Comparison of ENCODE assay signal across 9 cellular contexts in the genomic region with DNA sequence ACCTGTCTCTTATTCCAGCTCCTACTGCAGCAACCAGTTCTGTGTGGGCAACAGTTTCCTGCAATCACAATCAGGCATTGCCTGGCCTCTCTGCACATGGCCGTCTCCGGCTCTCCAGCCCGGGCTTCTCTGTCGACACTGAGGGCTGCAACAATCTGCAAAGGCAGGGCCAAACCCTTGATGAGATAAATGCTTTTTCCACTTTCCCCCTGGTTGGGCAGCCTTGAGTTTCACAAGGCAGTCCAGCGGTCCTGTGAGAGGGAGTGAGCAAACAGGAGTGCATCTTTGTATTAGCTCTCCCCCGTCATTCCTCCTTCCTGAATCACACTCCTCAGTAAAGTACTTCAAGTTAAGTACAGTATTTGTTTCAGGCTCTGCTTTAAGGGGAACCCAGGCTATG. TPM values are rescaled to one million over a fixed set of nuclear protein-coding genes. Genes with fewer than 3 reads are reported as not detected.
A peak's percentile ranks its signal among the peaks of the same experiment; 100 is the strongest.
DNase-seq lines count a peak whose midpoint lies in the region; ATAC-seq and TF ChIP-seq lines count a peak whose summit lies in the region.
"Had no signal": no experiment of that assay in that cellular context is flagged by ENCODE, and none has a peak within 500 bp of the region (broad histone marks: within the 10 kb centered on the region; RNA-seq: fewer than 3 reads in every experiment).

No MANE protein-coding gene starts in this region.

- H3K4me3 ChIP-seq in AG04449 (ENCODE audit: low read depth, low read length) (peak overlapping the region; percentile 10; the same call in 1 of the 2 replicates), brain microvascular endothelial cell (ENCODE audit: low read depth, low read length) (no peak overlapping the region), lung (no peak overlapping the region), Karpas-422 (ENCODE audit: low read length) (no peak overlapping the region)

- H3K27ac ChIP-seq in brain microvascular endothelial cell, result no peak overlapping the region
- H3K27ac ChIP-seq in lung (ENCODE audit: low read depth in 1 of 2, low read length in 1 of 2), result no peak overlapping the region
- H3K27ac ChIP-seq in Karpas-422 (ENCODE audit: low read length), result no peak overlapping the region

- peak overlapping the region; percentile 83 for H3K4me3 Mint-ChIP-seq in HFFc6
- H3K4me3 Mint-ChIP-seq: CD8-positive, alpha-beta memory T cell had no signal

- no peak overlapping the region for H3K9ac ChIP-seq in Karpas-422 (ENCODE audit: low read length)

- no peaks in the 10 kb centered on the region for H3K9me3 Mint-ChIP-seq in HFFc6
- H3K9me3 Mint-ChIP-seq: CD8-positive, alpha-beta memory T cell had no signal

- CTCF ChIA-PET in AG04449 (lab: Yijun Ruan, JAX), result interaction anchor here (0.9 to 1.1 kb wide), 3 partner anchors 9 to 49 kb away, joined by 3 read pairs; no protein-coding TSS in a partner anchor

- no peaks in the 10 kb centered on the region for H3K9me2 ChIP-seq in Karpas-422 (replicated peaks; ENCODE audit: insufficient read depth, low read length)

- WGBS in lung, 2 donors, result 45 to 66% methylated on average over 6 of the region's 6 CpGs

- H3K36me3 ChIP-seq in brain microvascular endothelial cell (replicated peaks) (no peaks in the 10 kb centered on the region), lung (ENCODE audit: control insufficient read depth in 2 of 2, insufficient read depth in 2 of 2, low read length in 2 of 2) (no peaks in the 10 kb centered on the region), Karpas-422 (ENCODE audit: insufficient read depth, low read length) (no peaks in the 10 kb centered on the region)

- no peak overlapping the region for H2AFZ ChIP-seq in Karpas-422 (ENCODE audit: low read length)

- H3K36me3 Mint-ChIP-seq in HFFc6 (ENCODE audit: low read depth), result no peaks in the 10 kb centered on the region
- H3K36me3 Mint-ChIP-seq: CD8-positive, alpha-beta memory T cell had no signal

- H3K4me2 ChIP-seq in Karpas-422 (ENCODE audit: low read depth, low read length, poor library complexity, severe bottlenecking), result no peak overlapping the region

- H3K27ac Mint-ChIP-seq in HFFc6, result peak overlapping the region; percentile 85
- H3K27ac Mint-ChIP-seq: CD8-positive, alpha-beta memory T cell had no signal

- H3K27me3 Mint-ChIP-seq in HFFc6 (ENCODE audit: insufficient read depth), result no peaks in the 10 kb centered on the region; the same call in 1 of the 2 replicates

- no peaks in the 10 kb centered on the region for H3K79me2 ChIP-seq in Karpas-422 (ENCODE audit: low read length)

- no peaks in the 10 kb centered on the region for H3K9me3 ChIP-seq in lung (ENCODE audit: control insufficient read depth in 2 of 2, insufficient read depth in 1 of 2, low read length in 1 of 2)
- no peaks in the 10 kb centered on the region for H3K9me3 ChIP-seq in Karpas-422 (ENCODE audit: low read length)

- peak; percentile 70 for DNase-seq in AG04449 (ENCODE audit: low read depth, low spot score)
- DNase-seq in HFFc6, result peak; percentile 80
- DNase-seq in brain microvascular endothelial cell, result peak; percentile 76
- peak; percentile 57 for DNase-seq in lung (ENCODE audit: low spot score)
- DNase-seq in Karpas-422, result no peak
- DNase-seq in OCI-M2 (lab: John Stamatoyannopoulos, UW; ENCODE audit: unreplicated experiment), result no peak
- DNase-seq: CD8-positive, alpha-beta memory T cell had no signal

- H3K4me1 ChIP-seq in lung (ENCODE audit: control insufficient read depth in 2 of 2, insufficient read depth in 2 of 2, low read length in 2 of 2), result no peaks in the 10 kb centered on the region
- H3K4me1 ChIP-seq in Karpas-422 (ENCODE audit: low read length), result no peaks in the 10 kb centered on the region

- H3K27me3 ChIP-seq in brain microvascular endothelial cell (replicated peaks), result no peaks in the 10 kb centered on the region
- no peaks in the 10 kb centered on the region for H3K27me3 ChIP-seq in lung (ENCODE audit: control insufficient read depth, insufficient read depth)
- H3K27me3 ChIP-seq in Karpas-422 (ENCODE audit: low read length), result no peaks in the 10 kb centered on the region

- peak; percentile 86 for ATAC-seq in lung (ENCODE audit: insufficient read depth, low FRiP score)
- ATAC-seq in HG03039 (IDR thresholded peaks at IDR 0.05; ENCODE audit: unreplicated experiment), result no peak
- ATAC-seq in HG02759 (IDR thresholded peaks at IDR 0.05; ENCODE audit: unreplicated experiment), result no peak

- H4K20me1 ChIP-seq in Karpas-422 (ENCODE audit: insufficient read depth, low read depth, low read length), result no peaks in the 10 kb centered on the region

- no peak for TF ChIP-seq CTCF in AG04449 (IDR thresholded peaks at IDR 0.05; ENCODE audit: insufficient read depth, low read length, missing control alignments)
- no peak for TF ChIP-seq CTCF in HFFc6 (IDR thresholded peaks at IDR 0.05)
- TF ChIP-seq CTCF in brain microvascular endothelial cell (IDR thresholded peaks at IDR 0.05; ENCODE audit: low read depth, low read length, missing control alignments), result no peak
- no peak for TF ChIP-seq CTCF in lung (IDR thresholded peaks at IDR 0.05; ENCODE audit: control extremely low read depth, extremely low read depth)

- in situ Hi-C loops in brain microvascular endothelial cell (cut with HindIII; ENCODE audit: low pct_ligation_motif_present, low sequenced_read_pairs), result no loop called here

- POLR2A ChIA-PET in AG04449 (lab: Yijun Ruan, JAX), result no interaction called here

- H3K4me1 Mint-ChIP-seq in HFFc6 (ENCODE audit: low read depth), result peaks cover 21% of the 10 kb centered on the region
- H3K4me1 Mint-ChIP-seq: CD8-positive, alpha-beta memory T cell had no signal

RNA-seq across cellular contexts. Expression of a gene that starts 40.7 kb away (rescaled TPM):
- total RNA-seq in HFFc6 (2021; fragmentation: NEBNext Ultra II Directional; extraction: Animal tissue kit (Norgen Biotek cat#: 25700)), result 10 to 100 TPM; 11.3 to 14.7 (median 13.8) TPM
- total RNA-seq in lung, result 10 to 100 TPM; 19.0 to 26.3 TPM
- 1 to 10 TPM; 4.7 to 4.9 TPM for polyA plus RNA-seq in lung
- total RNA-seq in Karpas-422 (2014; rRNA removed; shearing (Covaris generic); ENCODE audit: low replicate concordance), result 23.8 and 35.7 TPM in 2 replicates

RNA-seq across cellular contexts. Expression of a gene that starts 46.9 kb away (rescaled TPM):
- total RNA-seq in HFFc6 (2021; fragmentation: NEBNext Ultra II Directional; extraction: Animal tissue kit (Norgen Biotek cat#: 25700)), result 1 to 10 TPM; 6.9 to 8.7 (median 7.8) TPM
- total RNA-seq in lung, result 10 to 100 TPM; 18.3 to 33.1 TPM
- 1 to 10 TPM; 2.2 to 4.5 TPM for polyA plus RNA-seq in lung
- 3.8 and 7.3 TPM in 2 replicates for total RNA-seq in Karpas-422 (2014; rRNA removed; shearing (Covaris generic); ENCODE audit: low replicate concordance)

Comparison
In these comparisons a context has a peak if more than half of its experiments do, and no peak if none do; other contexts are left out.
1. DNase-seq: peak in AG04449 (single experiment), HFFc6 (single experiment), brain microvascular endothelial cell (single experiment) and lung (single experiment); none in Karpas-422 (single experiment) and OCI-M2 (single experiment).